In genomic region chr13:21674271-21675009, GRCh38 we compare ENCODE assay signal across 8 cellular contexts. TPM values are rescaled to one million over a fixed set of nuclear protein-coding genes. Genes with fewer than 3 reads are reported as not detected.
DNase-seq lines count a peak whose midpoint lies in the region; ATAC-seq, FAIRE-seq and TF ChIP-seq lines count a peak whose summit lies in the region.

No MANE protein-coding gene starts in this region.

- no peak overlapping the region for H2BK5ac ChIP-seq in H1 (ENCODE audit: low read depth, low read length)

- peaks cover 74% of the 10 kb centered on the region for H3K27me3 Mint-ChIP-seq in T-helper 2 cell treated with Interferon-gamma antibody and Interleukin-4, amounts not matched to agents 5 μg/mL and 100 μg/mL, for 36 hours (ENCODE audit: low read depth)
- H3K27me3 Mint-ChIP-seq in naive B cell, result peaks cover 42 to 48% (median 43%) of the 10 kb centered on the region in 3 donors

- CTCF ChIA-PET in H1 (lab: Charles Lee; ENCODE audit: partially characterized antibody), result interaction anchor here (0.7 to 5.7 kb wide), 4 partner anchors 15 to 604 kb away, joined by 3 to 41 read pairs (median 4); no protein-coding TSS in a partner anchor

- peak overlapping the region; percentile 77 for H3K4me3 Mint-ChIP-seq in T-helper 2 cell treated with Interferon-gamma antibody and Interleukin-4, amounts not matched to agents 5 μg/mL and 100 μg/mL, for 36 hours
- H3K4me3 Mint-ChIP-seq in naive B cell, result peak overlapping the region; percentile 83 to 93 (median 91)

- TF ChIP-seq RAD21 in H1 (IDR thresholded peaks at IDR 0.05 in 1 of 2, conservative IDR thresholded peaks at IDR 0.05 in 1 of 2; ENCODE audit: low read depth in 2 of 2, low read length in 2 of 2), result no peak

- no peak overlapping the region for H2BK12ac ChIP-seq in H1 (ENCODE audit: low read depth, low read length)

- H3K9me3 ChIP-seq in H1 (ENCODE audit: insufficient read depth in 2 of 2, low read depth in 1 of 2, low read length in 1 of 2), result no peaks in the 10 kb centered on the region

- no peak overlapping the region for H4K5ac ChIP-seq in H1 (ENCODE audit: insufficient read length, low read depth, low read length)

- H3K18ac ChIP-seq in H1 (ENCODE audit: extremely low read depth, low read length), result no peak overlapping the region

- WGBS in H1 (ENCODE audit: extremely low coverage in 1 of 2, insufficient coverage in 1 of 2, insufficient read length in 1 of 2, insufficient replicate concordance in 2 of 2, low coverage in 1 of 2, low lambda C conversion rate in 2 of 2, missing lambda C conversion rate in 1 of 2), 2 experiments, result 3% methylated on average over 28 of the region's 61 CpGs; no CpG with 5 or more reads in 1 of the 2 experiments

- H3K9ac ChIP-seq in H1 (replicated peaks in 1 of 4; ENCODE audit: extremely low read depth in 1 of 4, low read depth in 3 of 4, low read length in 3 of 4), result no peak overlapping the region; a peak in 2 of 7 replicates

- H3K79me1 ChIP-seq in H1 (ENCODE audit: low read depth, low read length), result no peaks in the 10 kb centered on the region

- no peak overlapping the region for H3K27ac Mint-ChIP-seq in T-helper 2 cell treated with Interferon-gamma antibody and Interleukin-4, amounts not matched to agents 5 μg/mL and 100 μg/mL, for 36 hours
- H3K27ac Mint-ChIP-seq in naive B cell, result no peak overlapping the region

- H3K27me3 ChIP-seq in H1 (replicated peaks in 1 of 4; ENCODE audit: control insufficient read depth in 3 of 4, extremely low read depth in 1 of 4, insufficient read depth in 3 of 4, low read length in 3 of 4), result peaks cover 29 to 74% (median 66%) of the 10 kb centered on the region in 4 experiments

- TF ChIP-seq EP300 in H1 (IDR thresholded peaks at IDR 0.05; ENCODE audit: borderline replicate concordance in 1 of 2, low read depth in 2 of 2, low read length in 2 of 2), result no peak

- TF ChIP-seq POLR2A in H1 (IDR thresholded peaks at IDR 0.05; ENCODE audit: control extremely low read depth in 1 of 2, low read depth in 2 of 2, low read length in 2 of 2), result no peak

- no peaks in the 10 kb centered on the region for H3K36me3 ChIP-seq in H1 (ENCODE audit: control insufficient read depth in 2 of 4, insufficient read depth in 4 of 4, low read length in 3 of 4)

- H3K14ac ChIP-seq in H1 (ENCODE audit: insufficient read length), result no peak overlapping the region

- H3K4me1 Mint-ChIP-seq in T-helper 2 cell treated with Interferon-gamma antibody and Interleukin-4, amounts not matched to agents 5 μg/mL and 100 μg/mL, for 36 hours (ENCODE audit: low read depth), result peaks cover 30% of the 10 kb centered on the region
- peaks cover 23 to 42% (median 39%) of the 10 kb centered on the region in 3 donors for H3K4me1 Mint-ChIP-seq in naive B cell

- FAIRE-seq in H1 (lab: Jason Lieb, UNC), result no peak

- no peaks in the 10 kb centered on the region for H3K36me3 Mint-ChIP-seq in T-helper 2 cell treated with Interferon-gamma antibody and Interleukin-4, amounts not matched to agents 5 μg/mL and 100 μg/mL, for 36 hours (ENCODE audit: low read depth)
- no peaks in the 10 kb centered on the region for H3K36me3 Mint-ChIP-seq in naive B cell

- peak overlapping the region; percentile 74 to 90 for H3K4me2 ChIP-seq in H1 (ENCODE audit: insufficient read depth in 1 of 2, low read depth in 2 of 2, low read length in 2 of 2)

- no peak overlapping the region for H4K91ac ChIP-seq in H1 (replicated peaks; ENCODE audit: insufficient read length, low read length)

- no peak overlapping the region for H3K23ac ChIP-seq in H1 (ENCODE audit: insufficient read length)

- H3K4ac ChIP-seq in H1 (replicated peaks; ENCODE audit: insufficient read length, low read depth, low read length), result no peak overlapping the region

- intact Hi-C loops in Right ventricle myocardium inferior (cut with DNase I) (loop anchor here (2.0 to 10.0 kb wide), 4 partner anchors 62 to 770 kb away; partner anchors contain the start of gene MICU2), cardiac septum (cut with DNase I) (loop anchor here (5.0 to 10.0 kb wide), 4 partner anchors 72 to 750 kb away; partner anchors contain the start of gene MICU2)

- peaks cover 26% of the 10 kb centered on the region for H3K23me2 ChIP-seq in H1 (ENCODE audit: low read depth, low read length)

- no peak overlapping the region for H3K27ac ChIP-seq in H1 (ENCODE audit: low read depth, low read length)

- H3K56ac ChIP-seq in H1 (replicated peaks; ENCODE audit: insufficient read length, low read depth, low read length), result no peak overlapping the region

- ATAC-seq in Right ventricle myocardium inferior, result peak; percentile 17
- no peak for ATAC-seq in naive B cell (ENCODE audit: low read depth in 2 of 2)
- no peak for ATAC-seq in HG03025 (IDR thresholded peaks at IDR 0.05; ENCODE audit: low FRiP score, unreplicated experiment)
- no peak for ATAC-seq in GM18858 (IDR thresholded peaks at IDR 0.05; ENCODE audit: unreplicated experiment)

- DNase-seq in Right ventricle myocardium inferior (ENCODE audit: missing footprints) (peak; percentile 76), cardiac septum (ENCODE audit: low spot score) (no peak), H1 (ENCODE audit: low read depth in 1 of 2, low spot score in 2 of 2) (peak in 1 of 2 experiments; percentile 65), naive B cell (peak; percentile 19), amniotic stem cell (lab: John Stamatoyannopoulos, UW) (no peak)
- DNase-seq in T-helper 2 cell treated with Interferon-gamma antibody and Interleukin-4, amounts not matched to agents 5 μg/mL and 100 μg/mL, for 36 hours (ENCODE audit: low spot score), result no peak

- H3K9me3 Mint-ChIP-seq in T-helper 2 cell treated with Interferon-gamma antibody and Interleukin-4, amounts not matched to agents 5 μg/mL and 100 μg/mL, for 36 hours, result no peaks in the 10 kb centered on the region
- H3K9me3 Mint-ChIP-seq in naive B cell, result peaks cover 0 to 2% (median 0%) of the 10 kb centered on the region in 7 donors

- no peak overlapping the region for H2BK20ac ChIP-seq in H1 (ENCODE audit: low read length)

- no peak overlapping the region for H2AK5ac ChIP-seq in H1 (ENCODE audit: low read depth, low read length)

- no peaks in the 10 kb centered on the region for H3K79me2 ChIP-seq in H1 (ENCODE audit: control insufficient read depth in 1 of 2, insufficient read depth in 2 of 2, low read length in 2 of 2)

- H3K4me3 ChIP-seq in H1 (ENCODE audit: extremely low read depth in 1 of 4, insufficient read depth in 2 of 4, low read depth in 3 of 4, low read length in 4 of 4), result peak overlapping the region; percentile 44 to 82 (median 50)

- peaks cover 6 to 12% of the 10 kb centered on the region in 2 experiments for H4K20me1 ChIP-seq in H1 (replicated peaks in 1 of 2; ENCODE audit: control insufficient read depth in 1 of 2, insufficient read depth in 2 of 2, low read length in 2 of 2)

- no peak overlapping the region for H4K8ac ChIP-seq in H1 (ENCODE audit: extremely low read depth, insufficient read depth, low read length)

- H2BK15ac ChIP-seq in H1 (ENCODE audit: low read length), result no peak overlapping the region

- H2AFZ ChIP-seq in H1 (ENCODE audit: low read length), result no peak overlapping the region

- H3K4me1 ChIP-seq in H1 (replicated peaks in 1 of 4; ENCODE audit: control insufficient read depth in 3 of 4, insufficient read depth in 4 of 4, low read length in 3 of 4), result peaks cover 3 to 15% (median 7%) of the 10 kb centered on the region in 4 experiments

- POLR2A ChIA-PET in H1 (lab: Charles Lee; ENCODE audit: partially characterized antibody), result interaction anchor here (0.8 to 1.7 kb wide), 3 partner anchors 13 to 71 kb away, joined by 3 to 4 read pairs (median 4); partner anchors contain the start of gene MICU2

- TF ChIP-seq CTCF in H1 (IDR thresholded peaks at IDR 0.05; ENCODE audit: control extremely low read depth in 1 of 3, insufficient read depth in 1 of 3, low read depth in 1 of 3, low read length in 3 of 3), result no peak

- no peak overlapping the region for H2BK120ac ChIP-seq in H1 (replicated peaks; ENCODE audit: low read depth, low read length)

TF ChIP-seq in H1, 55 proteins besides CTCF, POLR2A, EP300 and RAD21 (continues in another document):
- TF ChIP-seq ATF2 (IDR thresholded peaks at IDR 0.05; ENCODE audit: low read length), result no peak
- TF ChIP-seq ASH2L (IDR thresholded peaks at IDR 0.05; ENCODE audit: low read length), result peak; percentile 17
- no peak for TF ChIP-seq NRF1 (IDR thresholded peaks at IDR 0.05; ENCODE audit: low read depth, low read length)
- TF ChIP-seq GTF2F1 (IDR thresholded peaks at IDR 0.05; ENCODE audit: borderline replicate concordance, low read depth, low read length), result no peak
- TF ChIP-seq KDM1A (IDR thresholded peaks at IDR 0.05; ENCODE audit: borderline replicate concordance, low read length), result peak; percentile 78
- TF ChIP-seq CHD2 (IDR thresholded peaks at IDR 0.05; ENCODE audit: low read length), result no peak
- TF ChIP-seq SP2 (IDR thresholded peaks at IDR 0.05; ENCODE audit: low read length), result no peak
- TF ChIP-seq POU5F1 (IDR thresholded peaks at IDR 0.05; ENCODE audit: low read depth, low read length), result no peak
- TF ChIP-seq JUN (IDR thresholded peaks at IDR 0.05; ENCODE audit: low read depth, low read length), result no peak
- TF ChIP-seq KDM4A (IDR thresholded peaks at IDR 0.05; ENCODE audit: low read depth, low read length, severe bottlenecking), result peak; percentile 24

RNA-seq across cellular contexts. Expression of gene FGF9, which starts 3.6 kb away (rescaled TPM):
- total RNA-seq in Right ventricle myocardium inferior (12.6 TPM), cardiac septum (14.3 TPM)
- 0.08 TPM in 1 of 2 replicates, not detected in the other for total RNA-seq in H1 (2021; fragmentation: NEBNext Ultra II Directional; extraction: Animal tissue kit (Norgen Biotek cat#: 25700))
- polyA plus RNA-seq in H1 (2011; rRNA removed) (0.02 TPM in 1 of 2 replicates, not detected in the other), naive B cell (ENCODE audit: low read depth in 6 of 6) (under 1 TPM; 0.11 to 0.64 (median 0.33) TPM)
- 0.03 TPM for polyA plus RNA-seq in H1 (2011; cell fraction: cytosol; rRNA removed)
- 0.04 TPM for polyA plus RNA-seq in H1 (2011; cell fraction: nucleus; rRNA removed)
- 0.23 to 0.33 TPM in 2 of 4 replicates, not detected in the others for polyA plus RNA-seq in H1 (2012, experiment 1 of 2)
- polyA plus RNA-seq in H1 (2012, experiment 2 of 2), result 0.31 TPM
- 0.18 TPM for polyA plus RNA-seq in H1 (2013, experiment 1 of 2)
- polyA plus RNA-seq in H1 (2013, experiment 2 of 2), result 0.06 TPM
- 0.06 TPM in 1 of 2 replicates, not detected in the other for polyA minus RNA-seq in H1 (2011; rRNA and poly(A)+ RNA removed)
- not detected for polyA minus RNA-seq in H1 (2011; cell fraction: cytosol; rRNA and poly(A)+ RNA removed)
- polyA minus RNA-seq in H1 (2011; cell fraction: nucleus; rRNA and poly(A)+ RNA removed), result not detected

Comparison
In these comparisons a context has a peak if more than half of its experiments do, and no peak if none do; other contexts are left out.
1. DNase-seq: peak in Right ventricle myocardium inferior (single experiment) and naive B cell (single experiment); none in cardiac septum (single experiment), T-helper 2 cell treated with Interferon-gamma antibody and Interleukin-4, amounts not matched to agents 5 μg/mL and 100 μg/mL, for 36 hours (single experiment) and amniotic stem cell (single experiment).
2. RNA of gene FGF9, which starts 3.6 kb away (total RNA-seq): 14.3 TPM in cardiac septum (single experiment) and 12.6 TPM in Right ventricle myocardium inferior (single experiment); 0.08 TPM in H1; every median in the first group is over 10 times any median in the second.